In the genomic region with DNA sequence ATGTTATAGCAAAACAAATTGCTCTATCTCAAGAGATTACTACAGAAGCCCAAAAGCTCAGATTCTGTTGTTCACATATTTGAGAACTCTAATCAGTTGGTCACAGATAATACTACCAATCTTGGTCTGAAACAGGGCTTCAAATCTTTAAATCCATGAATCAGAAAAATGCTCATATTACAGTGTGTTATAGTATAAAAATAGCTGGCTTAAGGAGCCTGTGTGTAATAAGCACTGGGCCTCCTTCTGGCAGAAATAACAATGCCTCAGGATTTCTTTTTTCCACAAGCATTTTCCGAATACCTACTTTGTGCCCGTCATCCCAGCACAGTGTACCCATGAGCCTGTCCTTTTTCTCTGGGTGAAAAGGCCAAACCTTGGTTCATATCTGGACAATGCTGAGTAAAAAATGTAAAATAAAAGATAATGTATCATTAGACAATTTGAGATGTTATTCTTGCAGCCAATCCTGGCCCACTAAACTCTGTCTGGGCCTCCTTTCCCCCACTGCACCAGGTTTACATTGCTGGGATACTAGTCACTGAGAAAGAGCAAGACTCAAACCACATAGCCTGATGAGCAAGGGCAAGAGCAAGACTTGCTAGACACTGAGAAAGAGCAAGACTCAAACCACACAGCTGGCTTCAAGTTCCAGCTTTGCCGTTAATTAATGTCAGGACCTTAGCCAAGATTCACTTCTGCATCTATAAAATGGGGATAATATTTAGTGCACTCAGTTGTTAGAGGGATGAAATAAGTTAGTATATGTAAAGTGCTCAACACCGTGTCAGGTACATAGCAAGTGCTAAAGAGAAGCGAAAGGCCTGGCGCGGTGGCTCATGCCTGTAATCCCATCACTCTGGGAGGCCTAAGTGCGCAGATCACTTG, we compare ENCODE assay signal across 14 cellular contexts. TPM values are rescaled to one million over a fixed set of nuclear protein-coding genes. Genes with fewer than 3 reads are reported as not detected.
DNase-seq lines count a peak whose midpoint lies in the region; ATAC-seq and TF ChIP-seq lines count a peak whose summit lies in the region.
"Had no signal": no experiment of that assay in that cellular context is flagged by ENCODE, and none has a peak within 500 bp of the region (broad histone marks: within the 10 kb centered on the region; RNA-seq: fewer than 3 reads in every experiment).

No MANE protein-coding gene starts in this region.

- H3K4ac ChIP-seq in H9 (ENCODE audit: low read depth, low read length), result no peak overlapping the region

- H3K4me3 ChIP-seq in AG10803 (ENCODE audit: low read length) (no peak overlapping the region), lower lobe of right lung (no peak overlapping the region)
- H3K4me3 ChIP-seq: esophagus squamous epithelium, lung had no signal

- H3K27me3 ChIP-seq in H9 (ENCODE audit: insufficient read depth, low read length) (no peaks in the 10 kb centered on the region), lower lobe of right lung (ENCODE audit: low read depth) (no peaks in the 10 kb centered on the region)
- H3K27me3 ChIP-seq: esophagus squamous epithelium had no signal

- H2BK120ac ChIP-seq in H9 (ENCODE audit: low read depth, low read length, poor library complexity, severe bottlenecking), result no peak overlapping the region

- no peak overlapping the region for H2AK5ac ChIP-seq in H9 (ENCODE audit: insufficient read length, low read length)

- peaks cover 7% of the 10 kb centered on the region for H3K23me2 ChIP-seq in H9 (ENCODE audit: insufficient read length, low read depth, low read length, poor library complexity, severe bottlenecking)

- H3K27me3 Mint-ChIP-seq in H9 (ENCODE audit: low read depth), result no peaks in the 10 kb centered on the region
- H3K27me3 Mint-ChIP-seq in activated naive CD8-positive, alpha-beta T cell treated with anti-CD3 and anti-CD28 coated beads for 36 hours, result no peaks in the 10 kb centered on the region

- no peaks in the 10 kb centered on the region for H3K4me1 ChIP-seq in H9 (ENCODE audit: insufficient read depth, low read length)
- H3K4me1 ChIP-seq in lower lobe of right lung, result peaks cover 25% of the 10 kb centered on the region

- H3K18ac ChIP-seq in H9 (ENCODE audit: insufficient read length, low read depth, low read length), result no peak overlapping the region

- H3K9me3 Mint-ChIP-seq in H9, result peaks cover 12 to 15% of the 10 kb centered on the region in 2 experiments
- peaks cover 7% of the 10 kb centered on the region for H3K9me3 Mint-ChIP-seq in activated naive CD8-positive, alpha-beta T cell treated with anti-CD3 and anti-CD28 coated beads for 36 hours

- no peak overlapping the region for H2BK12ac ChIP-seq in H9 (ENCODE audit: insufficient read length, low read depth, low read length)

- no peaks in the 10 kb centered on the region for H4K20me1 ChIP-seq in H9 (ENCODE audit: control insufficient read depth, insufficient read depth, insufficient read length)

- H4K91ac ChIP-seq in H9 (ENCODE audit: insufficient read length, low read depth, low read length), result no peak overlapping the region

- H3K36me3 Mint-ChIP-seq in H9 (ENCODE audit: insufficient read depth in 1 of 3, low read depth in 3 of 3), result peaks cover 10 to 26% (median 26%) of the 10 kb centered on the region in 3 experiments
- H3K36me3 Mint-ChIP-seq in activated naive CD8-positive, alpha-beta T cell treated with anti-CD3 and anti-CD28 coated beads for 36 hours, result peaks cover 33% of the 10 kb centered on the region

- peaks cover 19% of the 10 kb centered on the region for H3K36me3 ChIP-seq in lower lobe of right lung

- no peak overlapping the region; a peak in 1 of 5 replicates for H3K4me3 Mint-ChIP-seq in H9
- H3K4me3 Mint-ChIP-seq in activated naive CD8-positive, alpha-beta T cell treated with anti-CD3 and anti-CD28 coated beads for 36 hours, result peak overlapping the region; percentile 2

- H3K4me1 Mint-ChIP-seq in H9, result peaks cover 19 to 22% of the 10 kb centered on the region in 2 experiments
- H3K4me1 Mint-ChIP-seq in activated naive CD8-positive, alpha-beta T cell treated with anti-CD3 and anti-CD28 coated beads for 36 hours, result peaks cover 48% of the 10 kb centered on the region

- H2BK15ac ChIP-seq in H9 (ENCODE audit: low read depth, low read length), result no peak overlapping the region

- DNase-seq in AG10803 (ENCODE audit: low read depth) (peak; percentile 90), H9 (no peak), kidney tubule cell (ENCODE audit: low spot score) (peak; percentile 61), NOMO-1 (lab: John Stamatoyannopoulos, UW; ENCODE audit: unreplicated experiment in 2 of 2) (no peak), COLO668 (lab: John Stamatoyannopoulos, UW; ENCODE audit: unreplicated experiment) (no peak), lower lobe of right lung (no peak)
- no peak for DNase-seq in activated naive CD8-positive, alpha-beta T cell treated with anti-CD3 and anti-CD28 coated beads for 36 hours
- DNase-seq: DMS 273 treated with DMSO at 0.1 percent for 48 hours, esophagus squamous epithelium, small intestine, T1000 had no signal

- H2AFZ ChIP-seq in H9 (ENCODE audit: low read length), result no peak overlapping the region

- H3K14ac ChIP-seq in H9 (ENCODE audit: insufficient read depth, low read length), result no peak overlapping the region

- no peak overlapping the region for H3K23ac ChIP-seq in H9 (ENCODE audit: insufficient read length, low read depth, low read length)

- H2BK5ac ChIP-seq in H9 (ENCODE audit: insufficient read length, low read length), result no peak overlapping the region

- H3K27ac Mint-ChIP-seq in H9, result peak overlapping the region; percentile 53 to 82 (median 65); a peak in 4 of 7 replicates
- no peak overlapping the region for H3K27ac Mint-ChIP-seq in activated naive CD8-positive, alpha-beta T cell treated with anti-CD3 and anti-CD28 coated beads for 36 hours

- H3K56ac ChIP-seq in H9 (ENCODE audit: insufficient read length, low read depth, low read length), result no peak overlapping the region

- H3K9me3 ChIP-seq in H9 (ENCODE audit: control insufficient read depth, low read depth, low read length) (no peaks in the 10 kb centered on the region), lower lobe of right lung (no peaks in the 10 kb centered on the region)
- H3K9me3 ChIP-seq: esophagus squamous epithelium had no signal

- H3K27ac ChIP-seq in H9 (ENCODE audit: insufficient read length, low read depth, low read length) (no peak overlapping the region), lower lobe of right lung (no peak overlapping the region)
- H3K27ac ChIP-seq: esophagus squamous epithelium had no signal

- H2BK20ac ChIP-seq in H9 (ENCODE audit: low read depth, low read length, poor library complexity, severe bottlenecking), result no peak overlapping the region

- ATAC-seq in HG03175 (IDR thresholded peaks at IDR 0.05; ENCODE audit: unreplicated experiment), result no peak
- ATAC-seq in lower lobe of right lung, result no peak
- ATAC-seq: activated naive CD4-positive, alpha-beta T cell treated with anti-CD3 and anti-CD28 coated beads, Interleukin-2, amount 50 U/mL, for 72 hours had no signal

- no peak overlapping the region for H3T11ph ChIP-seq in H9 (ENCODE audit: low read length)

- H3K9ac ChIP-seq in H9 (ENCODE audit: extremely low read depth, insufficient read length, low read length), result no peak overlapping the region

- no peak overlapping the region for H3K4me2 ChIP-seq in H9 (ENCODE audit: insufficient read depth, insufficient read length, low read length)

- H4K5ac ChIP-seq in H9 (ENCODE audit: insufficient read length, low read depth, low read length), result no peak overlapping the region

- no CpG with 5 or more reads among the region's 8 CpGs for WGBS in H9 (ENCODE audit: extremely low coverage, insufficient read length, low lambda C conversion rate)

- H3K79me1 ChIP-seq in H9 (ENCODE audit: insufficient read depth, low read depth, low read length, poor library complexity, severe bottlenecking), result peaks cover 5% of the 10 kb centered on the region

- TF ChIP-seq CTCF in AG10803 (conservative IDR thresholded peaks at IDR 0.05; ENCODE audit: low read length) (peak; percentile 9; the same call in 1 of the 2 replicates), H9 (conservative IDR thresholded peaks at IDR 0.05) (no peak), lower lobe of right lung (IDR thresholded peaks at IDR 0.05) (no peak)

- no peak overlapping the region for H4K8ac ChIP-seq in H9 (replicated peaks; ENCODE audit: insufficient read length, low read depth, low read length)

- H3K79me2 ChIP-seq in H9 (ENCODE audit: insufficient read depth, low read length), result peaks cover 41% of the 10 kb centered on the region; the same call in 1 of the 2 replicates

- intact Hi-C loops in lower lobe of right lung (cut with DNase I), result no loop called here

RNA-seq across cellular contexts. Expression of gene ADAR, which starts 17.0 kb away (rescaled TPM):
- total RNA-seq in H9 (2021) (228 and 236 TPM in 2 replicates), lower lobe of right lung (202 TPM)
- total RNA-seq in activated naive CD8-positive, alpha-beta T cell treated with anti-CD3 and anti-CD28 coated beads for 36 hours, result 100 to 1,000 TPM; 256 TPM

RNA-seq across cellular contexts. Expression of gene CHRNB2, which starts 57.4 kb away (rescaled TPM):
- 1.8 and 1.9 TPM in 2 replicates for total RNA-seq in H9 (2021)
- not detected for total RNA-seq in activated naive CD8-positive, alpha-beta T cell treated with anti-CD3 and anti-CD28 coated beads for 36 hours
- not detected for total RNA-seq in lower lobe of right lung

Comparison
In these comparisons a context has a peak if more than half of its experiments do, and no peak if none do; other contexts are left out.
1. DNase-seq: peak in AG10803 (single experiment) and kidney tubule cell (single experiment); none in H9 (single experiment), activated naive CD8-positive, alpha-beta T cell treated with anti-CD3 and anti-CD28 coated beads for 36 hours (single experiment), NOMO-1 (0 of 2), COLO668 (single experiment) and lower lobe of right lung (single experiment).